ENCODE assay signal across 1 cellular context in genomic region chr1:117544509-117545109, GRCh38.
TF ChIP-seq lines count a peak whose summit lies in the region.

No MANE protein-coding gene starts in this region.

TF ChIP-seq in HepG2, 621 proteins besides CTCF, POLR2A, EP300 and RAD21 (continued from another document and continues in another):
- TF ChIP-seq PBX2 (CRISPR knock-in tag; IDR thresholded peaks at IDR 0.05) = no peak
- no peak for TF ChIP-seq SIN3A (IDR thresholded peaks at IDR 0.05; ENCODE audit: borderline replicate concordance, low read depth, low read length)
- no peak for TF ChIP-seq PBX3 (CRISPR knock-in tag; IDR thresholded peaks at IDR 0.05; ENCODE audit: borderline replicate concordance)
- no peak for TF ChIP-seq DNMT3B (CRISPR knock-in tag; conservative IDR thresholded peaks at IDR 0.05)
- no peak for TF ChIP-seq ZNF276 (CRISPR knock-in tag; IDR thresholded peaks at IDR 0.05; ENCODE audit: low read depth)
- TF ChIP-seq ARID3A (IDR thresholded peaks at IDR 0.05; ENCODE audit: low read depth, low read length) = peak; percentile 57; the same call in 1 of the 2 replicates
- no peak for TF ChIP-seq ARNTL (CRISPR knock-in tag; IDR thresholded peaks at IDR 0.05)
- no peak for TF ChIP-seq MTA1 (CRISPR knock-in tag; IDR thresholded peaks at IDR 0.05; ENCODE audit: borderline replicate concordance)
- no peak for TF ChIP-seq KAT8 (CRISPR knock-in tag; IDR thresholded peaks at IDR 0.05)
- no peak for TF ChIP-seq ZNF280D (CRISPR knock-in tag; IDR thresholded peaks at IDR 0.05)
- no peak for TF ChIP-seq ZNF792 (CRISPR knock-in tag; IDR thresholded peaks at IDR 0.05)
- no peak for TF ChIP-seq SMYD3 (CRISPR knock-in tag; IDR thresholded peaks at IDR 0.05)
- no peak for TF ChIP-seq SMAD3 (CRISPR knock-in tag; IDR thresholded peaks at IDR 0.05)
- TF ChIP-seq ZNF431 (CRISPR knock-in tag; IDR thresholded peaks at IDR 0.05; ENCODE audit: borderline replicate concordance, low read depth) = no peak
- peak; percentile 50; the same call in 1 of the 2 replicates for TF ChIP-seq ATF1 (CRISPR knock-in tag; IDR thresholded peaks at IDR 0.05)
- TF ChIP-seq JUNB (CRISPR knock-in tag; IDR thresholded peaks at IDR 0.05; ENCODE audit: borderline replicate concordance) = no peak
- no peak for TF ChIP-seq MXD4 (CRISPR knock-in tag; IDR thresholded peaks at IDR 0.05)
- TF ChIP-seq ZNF335 (CRISPR knock-in tag; IDR thresholded peaks at IDR 0.05) = no peak
- TF ChIP-seq NBN (conservative IDR thresholded peaks at IDR 0.05) = no peak
- no peak for TF ChIP-seq USF2 (IDR thresholded peaks at IDR 0.05; ENCODE audit: low read depth, low read length)
- TF ChIP-seq USF2 (CRISPR knock-in tag; IDR thresholded peaks at IDR 0.05; ENCODE audit: borderline replicate concordance) = no peak
- no peak for TF ChIP-seq CCAR2 (optimal IDR thresholded peaks at IDR 0.05; ENCODE audit: low read depth, low read length)
- TF ChIP-seq ZNF703 (CRISPR knock-in tag; IDR thresholded peaks at IDR 0.05; ENCODE audit: borderline replicate concordance) = no peak
- TF ChIP-seq ZNF235 (CRISPR knock-in tag; IDR thresholded peaks at IDR 0.05; ENCODE audit: borderline replicate concordance) = no peak
- no peak for TF ChIP-seq ZNF891 (CRISPR knock-in tag; IDR thresholded peaks at IDR 0.05)
- TF ChIP-seq CREB1 (IDR thresholded peaks at IDR 0.05) = peak; percentile 64
- TF ChIP-seq CREB1 (CRISPR knock-in tag; IDR thresholded peaks at IDR 0.05) = peak; percentile 72
- no peak for TF ChIP-seq ZFP1 (CRISPR knock-in tag; IDR thresholded peaks at IDR 0.05)
- TF ChIP-seq ZNF619 (CRISPR knock-in tag; IDR thresholded peaks at IDR 0.05) = no peak
- no peak for TF ChIP-seq DDIT3 (CRISPR knock-in tag; IDR thresholded peaks at IDR 0.05)
- no peak for TF ChIP-seq ZBTB37 (CRISPR knock-in tag; IDR thresholded peaks at IDR 0.05)
- TF ChIP-seq ZNF557 (CRISPR knock-in tag; IDR thresholded peaks at IDR 0.05) = no peak
- TF ChIP-seq YEATS4 (CRISPR knock-in tag; IDR thresholded peaks at IDR 0.05; ENCODE audit: borderline replicate concordance) = no peak
- TF ChIP-seq ZFP62 (CRISPR knock-in tag; IDR thresholded peaks at IDR 0.05) = no peak
- no peak for TF ChIP-seq ZNF788 (CRISPR knock-in tag; IDR thresholded peaks at IDR 0.05; ENCODE audit: borderline replicate concordance)
- TF ChIP-seq MNT (IDR thresholded peaks at IDR 0.05) = no peak
- no peak for TF ChIP-seq ZBTB20 (CRISPR knock-in tag; IDR thresholded peaks at IDR 0.05; ENCODE audit: borderline replicate concordance, low read depth)
- TF ChIP-seq GTF2F1 (IDR thresholded peaks at IDR 0.05; ENCODE audit: low read length) = no peak
- TF ChIP-seq CSRNP2 (CRISPR knock-in tag; conservative IDR thresholded peaks at IDR 0.05; ENCODE audit: low read depth) = no peak
- TF ChIP-seq TGIF2 (CRISPR knock-in tag; IDR thresholded peaks at IDR 0.05) = no peak
- no peak for TF ChIP-seq ZNF501 (CRISPR knock-in tag; IDR thresholded peaks at IDR 0.05)
- TF ChIP-seq IRF1 (CRISPR knock-in tag; IDR thresholded peaks at IDR 0.05; ENCODE audit: low read depth) = no peak
- TF ChIP-seq ZNF781 (CRISPR knock-in tag; IDR thresholded peaks at IDR 0.05; ENCODE audit: borderline replicate concordance, not compliant biosample characterization) = no peak
- no peak for TF ChIP-seq ZBTB44 (CRISPR knock-in tag; IDR thresholded peaks at IDR 0.05)
- TF ChIP-seq CREB3 (CRISPR knock-in tag; IDR thresholded peaks at IDR 0.05) = no peak
